In genomic region chr10:12348870-12349627, GRCh38 we compare ENCODE assay signal across 8 cellular contexts. TPM values are rescaled to one million over a fixed set of nuclear protein-coding genes. Genes with fewer than 3 reads are reported as not detected.
A peak's percentile ranks its signal among the peaks of the same experiment; 100 is the strongest.
DNase-seq lines count a peak whose midpoint lies in the region; ATAC-seq and TF ChIP-seq lines count a peak whose summit lies in the region.

CAMK1D (plus strand) TSS chr10:12349547.

- H3K4ac ChIP-seq in neuronal stem cell (ENCODE audit: low read length): no peak within 1 kb of the TSS

- peak within 1 kb of the TSS; percentile 94 for H2BK120ac ChIP-seq in neuronal stem cell (ENCODE audit: low read depth, low read length)

- H4K8ac ChIP-seq in neuronal stem cell (ENCODE audit: low read depth, low read length): peak within 1 kb of the TSS; percentile 57

- H2AFZ ChIP-seq in neuronal stem cell (ENCODE audit: low read length): peak within 1 kb of the TSS; percentile 99

- peaks cover 0 to 2% (median 0%) of the 10 kb centered on the region in 8 donors for H3K9me3 Mint-ChIP-seq in CD4-positive, alpha-beta memory T cell

- no peak within 1 kb of the TSS for H2BK12ac ChIP-seq in neuronal stem cell (ENCODE audit: low read length)

- no peaks in the 10 kb centered on the region for H3K79me1 ChIP-seq in neuronal stem cell (ENCODE audit: low read depth, low read length)

- TF ChIP-seq CTCF in foreskin keratinocyte (conservative IDR thresholded peaks at IDR 0.05): peak; percentile 61

- H3K4me3 ChIP-seq in CD4-positive, alpha-beta memory T cell (ENCODE audit: low read length in 2 of 2): peak within 1 kb of the TSS; percentile 40 to 72
- H3K4me3 ChIP-seq in neuronal stem cell (ENCODE audit: low read length in 2 of 2): peak within 1 kb of the TSS; percentile 79 to 89

- peaks cover 4 to 22% of the 10 kb centered on the region in 2 donors for H3K36me3 Mint-ChIP-seq in CD4-positive, alpha-beta memory T cell

- peaks cover 25% of the 10 kb centered on the region for H3K4me1 ChIP-seq in CD4-positive, alpha-beta memory T cell (ENCODE audit: insufficient read depth, low read length)
- H3K4me1 ChIP-seq in foreskin keratinocyte (no peaks in the 10 kb centered on the region), neuronal stem cell (ENCODE audit: control insufficient read depth in 2 of 2, insufficient read depth in 1 of 2, low read depth in 1 of 2, low read length in 2 of 2) (peaks cover 2 to 5% of the 10 kb centered on the region in 2 donors)

- H3K14ac ChIP-seq in neuronal stem cell (ENCODE audit: low read length): peak within 1 kb of the TSS; percentile 98

- peaks cover 0 to 6% of the 10 kb centered on the region in 2 donors for H3K27me3 Mint-ChIP-seq in CD4-positive, alpha-beta memory T cell

- H4K91ac ChIP-seq in neuronal stem cell (ENCODE audit: low read depth, low read length, poor library complexity): no peak within 1 kb of the TSS

- peak; percentile 91 to 94 (median 92) for DNase-seq in CD4-positive, alpha-beta memory T cell
- DNase-seq in RPMI8226: peak; percentile 87
- peak; percentile 95 for DNase-seq in activated gamma-delta T cell (lab: John Stamatoyannopoulos, UW)
- DNase-seq in foreskin keratinocyte: no peak
- DNase-seq in neuronal stem cell (ENCODE audit: low spot score): peak; percentile 69
- DNase-seq in substantia nigra (lab: John Stamatoyannopoulos, UW): peak in 48 of 49 donors; percentile 9 to 88 (median 56)

- peak within 1 kb of the TSS; percentile 71 for H3K27ac ChIP-seq in CD4-positive, alpha-beta memory T cell (ENCODE audit: low read depth, low read length)
- H3K27ac ChIP-seq in foreskin keratinocyte: peak within 1 kb of the TSS; percentile 84
- peak within 1 kb of the TSS; percentile 76 for H3K27ac ChIP-seq in neuronal stem cell (replicated peaks; ENCODE audit: low read length)
- peak within 1 kb of the TSS; percentile 49 for H3K27ac ChIP-seq in substantia nigra (ENCODE audit: low read depth, low read length, poor library complexity, severe bottlenecking)

- peak within 1 kb of the TSS; percentile 93 to 100 (median 97) for H3K4me3 Mint-ChIP-seq in CD4-positive, alpha-beta memory T cell

- H3K27ac Mint-ChIP-seq in CD4-positive, alpha-beta memory T cell: peak within 1 kb of the TSS; percentile 98 to 99 (median 98)

- CTCF ChIA-PET in CD4-positive, alpha-beta memory T cell (lab: Charles Lee; ENCODE audit: partially characterized antibody): interaction anchor here (1.1 to 6.2 kb wide), 6 partner anchors 10 to 307 kb away, joined by 3 to 36 read pairs (median 4); no protein-coding TSS in a partner anchor

- peak within 1 kb of the TSS; percentile 97 for H3K18ac ChIP-seq in neuronal stem cell (ENCODE audit: low read length)

- H3K9ac ChIP-seq in neuronal stem cell (ENCODE audit: low read depth, low read length, poor library complexity): peak within 1 kb of the TSS; percentile 94

- H3K23ac ChIP-seq in neuronal stem cell (ENCODE audit: low read depth, low read length, poor library complexity): peak within 1 kb of the TSS; percentile 80

- no peaks in the 10 kb centered on the region for H3K36me3 ChIP-seq in CD4-positive, alpha-beta memory T cell (ENCODE audit: insufficient read depth, low read length)
- no peaks in the 10 kb centered on the region for H3K36me3 ChIP-seq in neuronal stem cell (replicated peaks in 1 of 2; ENCODE audit: control insufficient read depth in 2 of 2, insufficient read depth in 2 of 2, low read length in 2 of 2)

- H3K27me3 ChIP-seq in CD4-positive, alpha-beta memory T cell (ENCODE audit: insufficient read depth, low read length): no peaks in the 10 kb centered on the region
- H3K27me3 ChIP-seq in foreskin keratinocyte: peaks cover 41% of the 10 kb centered on the region
- peaks cover 0 to 26% (median 23%) of the 10 kb centered on the region in 3 experiments for H3K27me3 ChIP-seq in neuronal stem cell (ENCODE audit: control insufficient read depth in 3 of 3, insufficient read depth in 3 of 3, low read depth in 1 of 3, low read length in 3 of 3)

- peaks cover 31 to 54% (median 41%) of the 10 kb centered on the region in 4 donors for H3K4me1 Mint-ChIP-seq in CD4-positive, alpha-beta memory T cell

- intact Hi-C loops in CD4-positive, alpha-beta memory T cell (cut with micrococcal nuclease): loop anchor here (1.0 to 10.0 kb wide), 8 partner anchors 84 to 756 kb away; partner anchors contain the start of genes DHTKD1, NUDT5, OPTN and SEC61A2

- peak; percentile 51 for ATAC-seq in GM19372 (IDR thresholded peaks at IDR 0.05; ENCODE audit: low read depth, unreplicated experiment)
- ATAC-seq in HG03520 (IDR thresholded peaks at IDR 0.05; ENCODE audit: unreplicated experiment): peak; percentile 41
- ATAC-seq in foreskin keratinocyte: peak; percentile 73

- no peaks in the 10 kb centered on the region for H3K9me3 ChIP-seq in CD4-positive, alpha-beta memory T cell (ENCODE audit: control insufficient read depth in 1 of 2, low read length in 2 of 2)
- no peaks in the 10 kb centered on the region for H3K9me3 ChIP-seq in neuronal stem cell (replicated peaks in 1 of 2; ENCODE audit: control insufficient read depth in 2 of 2, insufficient read depth in 1 of 2, low read depth in 1 of 2, low read length in 2 of 2)

- H2BK15ac ChIP-seq in neuronal stem cell (ENCODE audit: low read length): peak within 1 kb of the TSS; percentile 56

- peak within 1 kb of the TSS; percentile 22 for H2AK5ac ChIP-seq in neuronal stem cell (ENCODE audit: low read depth, low read length)

- WGBS in neuronal stem cell (ENCODE audit: extremely low coverage in 2 of 2, insufficient read length in 2 of 2, insufficient replicate concordance in 1 of 2), 2 donors: no CpG with 5 or more reads among the region's 95 CpGs

- POLR2A ChIA-PET in CD4-positive, alpha-beta memory T cell (lab: Charles Lee; ENCODE audit: partially characterized antibody): interaction anchor here (0.6 to 3.9 kb wide), 14 partner anchors 10 to 307 kb away, joined by 3 to 19 read pairs (median 8); partner anchors contain the start of genes CDC123, NUDT5 and UPF2

- H3K4me2 ChIP-seq in neuronal stem cell (ENCODE audit: insufficient read depth, low read length, poor library complexity, severe bottlenecking): peak within 1 kb of the TSS; percentile 99

- H2BK5ac ChIP-seq in neuronal stem cell (ENCODE audit: low read length): no peak within 1 kb of the TSS

RNA-seq across cellular contexts. Expression of gene CAMK1D, which starts in this region (rescaled TPM):
- 10 to 100 TPM; 21.9 to 22.2 TPM for total RNA-seq in CD4-positive, alpha-beta memory T cell
- polyA plus RNA-seq in CD4-positive, alpha-beta memory T cell: 10 to 100 TPM in 1 of 2 donors, 1 to 10 TPM in 1; 5.2 to 17.0 TPM
- 0.53 and 0.75 TPM in 2 replicates for total RNA-seq in foreskin keratinocyte
- polyA plus RNA-seq in foreskin keratinocyte: 0.26 and 0.46 TPM in 2 replicates
- 6.3 TPM for polyA plus RNA-seq in neuronal stem cell (2013, experiment 1 of 2)
- 7.2 TPM for polyA plus RNA-seq in neuronal stem cell (2013, experiment 2 of 2)

Comparison
In these comparisons a context has a peak if more than half of its experiments do, and no peak if none do; other contexts are left out.
1. RNA of gene CAMK1D (total RNA-seq): 21.9 to 22.2 TPM in CD4-positive, alpha-beta memory T cell; 0.53 to 0.75 TPM in foreskin keratinocyte; every median in the first group is over 10 times any median in the second.
2. Peak in ATAC-seq and H3K27ac ChIP-seq in foreskin keratinocyte; RNA of the gene not detected or under 1 TPM.
3. DNase-seq: peak in CD4-positive, alpha-beta memory T cell (5 of 5), RPMI8226 (single experiment), activated gamma-delta T cell (single experiment), neuronal stem cell (single experiment) and substantia nigra (48 of 49); none in foreskin keratinocyte (0 of 2).
4. Peak in every context shown above with its lines, with median percentiles within 50 percentile points of each other: H3K27ac ChIP-seq and ATAC-seq.